In the genomic region with DNA sequence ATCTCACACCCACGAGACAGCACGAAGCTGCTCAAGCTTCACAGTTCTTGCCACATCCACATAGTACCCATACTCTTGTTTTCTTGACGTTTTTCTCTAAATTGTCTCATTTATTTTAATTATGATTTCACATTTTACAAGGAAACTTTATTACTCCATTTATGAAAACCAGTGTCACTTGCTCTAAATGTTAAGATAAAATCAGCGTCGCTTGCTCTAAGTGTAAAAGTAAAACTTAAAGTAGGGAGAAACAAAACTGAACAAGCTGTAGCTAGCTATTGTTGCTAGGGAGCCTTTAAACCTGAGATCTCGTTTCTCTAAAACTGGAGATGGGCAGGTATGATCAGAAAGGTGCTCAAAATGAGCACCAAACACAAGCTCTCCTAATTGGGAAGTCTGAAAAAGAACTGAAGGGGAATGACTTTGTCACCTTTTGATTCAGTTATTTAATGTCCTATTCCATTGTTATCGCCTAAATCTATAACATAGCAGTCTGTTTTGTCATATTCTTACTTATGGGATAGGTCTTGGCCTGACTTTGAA, we compare ENCODE assay signal across 8 cellular contexts. TPM values are rescaled to one million over a fixed set of nuclear protein-coding genes. Genes with fewer than 3 reads are reported as not detected.
DNase-seq lines count a peak whose midpoint lies in the region; ATAC-seq, FAIRE-seq and TF ChIP-seq lines count a peak whose summit lies in the region.

No MANE protein-coding gene starts in this region.

- H4K20me1 ChIP-seq in HepG2 (ENCODE audit: insufficient read depth, low read length) = no peaks in the 10 kb centered on the region

- WGBS in HepG2 (ENCODE audit: low lambda C conversion rate) = 2% methylated on average over 7 of the region's 7 CpGs
- WGBS in transverse colon (ENCODE audit: low coverage in 1 of 2), 2 donors = 4 to 10% methylated on average over 7 of the region's 7 CpGs

- H3K27ac ChIP-seq in HepG2 (ENCODE audit: extremely low read length, insufficient read depth, low read length) = peak overlapping the region; percentile 75
- H3K27ac ChIP-seq in transverse colon = peak overlapping the region; percentile 91 to 96 (median 92)

- TF ChIP-seq EP300 in HepG2 (IDR thresholded peaks at IDR 0.05; ENCODE audit: low read depth in 2 of 2, low read length in 2 of 2) (no peak), HepG2 (CRISPR knock-in tag; IDR thresholded peaks at IDR 0.05; ENCODE audit: borderline replicate concordance) (no peak), transverse colon (IDR thresholded peaks at IDR 0.05; ENCODE audit: low read depth) (no peak)

- H3K36me3 ChIP-seq in HepG2 (replicated peaks in 1 of 2; ENCODE audit: control insufficient read depth in 1 of 2, insufficient read depth in 2 of 2, low read length in 2 of 2) = peaks cover 5 to 15% of the 10 kb centered on the region in 2 experiments; a peak in 4 of 5 replicates
- H3K36me3 ChIP-seq in transverse colon = peaks cover 0 to 8% (median 0%) of the 10 kb centered on the region in 4 donors

- peaks cover 23% of the 10 kb centered on the region for H3K79me2 ChIP-seq in HepG2 (ENCODE audit: insufficient read depth, low read length)

- POLR2A ChIA-PET in HepG2 (lab: Yijun Ruan, JAX) = interaction anchor here (1.1 to 2.9 kb wide), 13 partner anchors 8 to 186 kb away, joined by 3 to 26 read pairs (median 6); a partner anchor contains a TSS

- no peak for ATAC-seq in activated T-cell treated with anti-CD3 and anti-CD28 coated beads, Interleukin-2, amount 50 U/mL, for 72 hours (replicated peaks in 1 of 2)
- no peak for ATAC-seq in activated naive CD8-positive, alpha-beta T cell treated with anti-CD3 and anti-CD28 coated beads, Interleukin-2, amount 50 U/mL, for 24 hours
- ATAC-seq in HepG2 (no peak), GM18870 (IDR thresholded peaks at IDR 0.05; ENCODE audit: unreplicated experiment) (no peak)

- H3K27ac Mint-ChIP-seq in activated T-cell treated with anti-CD3 and anti-CD28 coated beads, Interleukin-2, amount 50 U/mL, for 72 hours = peak overlapping the region; percentile 81
- H3K27ac Mint-ChIP-seq in activated naive CD8-positive, alpha-beta T cell treated with anti-CD3 and anti-CD28 coated beads, Interleukin-2, amount 50 U/mL, for 24 hours = peak overlapping the region; percentile 99

- CTCF ChIA-PET in HepG2 (lab: Yijun Ruan, JAX; ENCODE audit: low intra/inter-chr PET ratio, low total read pairs) = no interaction called here

- H3K9me3 ChIP-seq in HepG2 (ENCODE audit: low read length) = no peaks in the 10 kb centered on the region
- no peaks in the 10 kb centered on the region for H3K9me3 ChIP-seq in transverse colon

- peaks cover 62% of the 10 kb centered on the region for H3K4me1 Mint-ChIP-seq in activated T-cell treated with anti-CD3 and anti-CD28 coated beads, Interleukin-2, amount 50 U/mL, for 72 hours (ENCODE audit: low read depth)
- peaks cover 58% of the 10 kb centered on the region for H3K4me1 Mint-ChIP-seq in activated naive CD8-positive, alpha-beta T cell treated with anti-CD3 and anti-CD28 coated beads, Interleukin-2, amount 50 U/mL, for 24 hours

- peak overlapping the region; percentile 58 for H2AFZ ChIP-seq in HepG2 (ENCODE audit: low read length)

- no peak for DNase-seq in activated T-cell treated with anti-CD3 and anti-CD28 coated beads, Interleukin-2, amount 50 U/mL, for 72 hours
- no peak for DNase-seq in activated T-cell treated with anti-CD3 and anti-CD28 coated beads, Interleukin-2, amount 50 U/mL, for 1 hour
- DNase-seq in activated naive CD8-positive, alpha-beta T cell treated with anti-CD3 and anti-CD28 coated beads, Interleukin-2, amount 50 U/mL, for 24 hours = no peak
- no peak for DNase-seq in HepG2 (ENCODE audit: low spot score)
- DNase-seq in transverse colon = no peak
- no peak for DNase-seq in AML-193 (lab: John Stamatoyannopoulos, UW)
- DNase-seq in RCC 7860 (ENCODE audit: low spot score) = no peak

- H3K9ac ChIP-seq in HepG2 (ENCODE audit: insufficient read depth, low read depth, low read length) = peak overlapping the region; percentile 88

- H3K4me1 ChIP-seq in HepG2 (ENCODE audit: insufficient read depth, low read length) (peaks cover 50% of the 10 kb centered on the region), transverse colon (peaks cover 15 to 53% (median 29%) of the 10 kb centered on the region in 4 donors)

- TF ChIP-seq RAD21 in HepG2 (CRISPR knock-in tag; IDR thresholded peaks at IDR 0.05) = no peak

- no peaks in the 10 kb centered on the region for H3K9me3 Mint-ChIP-seq in activated T-cell treated with anti-CD3 and anti-CD28 coated beads, Interleukin-2, amount 50 U/mL, for 72 hours
- no peaks in the 10 kb centered on the region for H3K9me3 Mint-ChIP-seq in activated naive CD8-positive, alpha-beta T cell treated with anti-CD3 and anti-CD28 coated beads, Interleukin-2, amount 50 U/mL, for 24 hours

- TF ChIP-seq POLR2A in HepG2 (IDR thresholded peaks at IDR 0.05; ENCODE audit: insufficient read depth in 1 of 2, low read depth in 2 of 2, low read length in 2 of 2) (no peak), transverse colon (IDR thresholded peaks at IDR 0.05) (no peak)

- in situ Hi-C loops in HepG2 (cut with HindIII; ENCODE audit: extremely low pct_ligation_motif_present, low pct_unique_long_range_greater_than_20kb) (no loop called here), transverse colon (cut with MboI; ENCODE audit: low pct_ligation_motif_present in 1 of 4, low pct_unique_long_range_greater_than_20kb in 1 of 4, low sequenced_read_pairs in 3 of 4) (no loop called here)

- no peak for FAIRE-seq in HepG2 (lab: Jason Lieb, UNC)
- FAIRE-seq in RCC 7860 (lab: Jason Lieb, UNC) = no peak

- peak overlapping the region; percentile 81 for H3K4me2 ChIP-seq in HepG2 (ENCODE audit: low read depth, low read length)

- BruUV-seq in HepG2 (replicated peaks; lab: Mats Ljungman, UMichigan) = TSS peak; percentile 59

- TF ChIP-seq CTCF in HepG2 (CRISPR knock-in tag; IDR thresholded peaks at IDR 0.05) = no peak
- no peak for TF ChIP-seq CTCF in transverse colon (IDR thresholded peaks at IDR 0.05)

- peak overlapping the region; percentile 86 to 96 (median 90) for H3K4me3 ChIP-seq in HepG2 (replicated peaks in 1 of 3; ENCODE audit: insufficient read depth in 1 of 3, low read depth in 2 of 3, low read length in 3 of 3)
- peak overlapping the region; percentile 58 to 98 (median 76) for H3K4me3 ChIP-seq in transverse colon

- H3K36me3 Mint-ChIP-seq in activated T-cell treated with anti-CD3 and anti-CD28 coated beads, Interleukin-2, amount 50 U/mL, for 72 hours (ENCODE audit: insufficient read depth in 2 of 2) = peaks cover 4 to 17% of the 10 kb centered on the region in 2 donors
- peaks cover 28% of the 10 kb centered on the region for H3K36me3 Mint-ChIP-seq in activated naive CD8-positive, alpha-beta T cell treated with anti-CD3 and anti-CD28 coated beads, Interleukin-2, amount 50 U/mL, for 24 hours (ENCODE audit: low read depth)

- H3K4me3 Mint-ChIP-seq in activated T-cell treated with anti-CD3 and anti-CD28 coated beads, Interleukin-2, amount 50 U/mL, for 72 hours = peak overlapping the region; percentile 81 to 88
- H3K4me3 Mint-ChIP-seq in activated naive CD8-positive, alpha-beta T cell treated with anti-CD3 and anti-CD28 coated beads, Interleukin-2, amount 50 U/mL, for 24 hours = peak overlapping the region; percentile 94

- intact Hi-C loops in HepG2 (cut with micrococcal nuclease; ENCODE audit: unreplicated experiment) = no loop called here
- intact Hi-C loops in transverse colon (cut with DNase I; ENCODE audit: low total_unique reads) = no loop called here

- H3K27me3 Mint-ChIP-seq in activated T-cell treated with anti-CD3 and anti-CD28 coated beads, Interleukin-2, amount 50 U/mL, for 72 hours (ENCODE audit: low read depth) = no peaks in the 10 kb centered on the region
- H3K27me3 Mint-ChIP-seq in activated naive CD8-positive, alpha-beta T cell treated with anti-CD3 and anti-CD28 coated beads, Interleukin-2, amount 50 U/mL, for 24 hours = peaks cover 4% of the 10 kb centered on the region

- H3K27me3 ChIP-seq in HepG2 (ENCODE audit: control insufficient read depth in 1 of 2, insufficient read depth in 2 of 2, low read length in 2 of 2) (no peaks in the 10 kb centered on the region; a peak in 1 of 5 replicates), transverse colon (no peaks in the 10 kb centered on the region)

RNA-seq across cellular contexts. Expression of a gene that starts 0.7 kb away (rescaled TPM):
- total RNA-seq in activated T-cell treated with anti-CD3 and anti-CD28 coated beads, Interleukin-2, amount 50 U/mL, for 72 hours = 10 to 100 TPM; 20.5 to 26.9 TPM
- total RNA-seq in HepG2 (2016; rRNA removed; fragmentation: Illumina TruSeq; extraction: Trizol) (10.3 and 10.8 TPM in 2 replicates), transverse colon (10 to 100 TPM; 15.0 to 77.6 (median 16.7) TPM)
- 1.7 and 3.1 TPM in 2 replicates for total RNA-seq in HepG2 (2016; cell fraction: cytosol; rRNA removed; fragmentation: Illumina TruSeq; extraction: Trizol; ENCODE audit: low read depth)
- total RNA-seq in HepG2 (2016; cell fraction: insoluble cytoplasmic fraction; rRNA removed; fragmentation: Illumina TruSeq; extraction: Trizol) = 9.7 and 10.0 TPM in 2 replicates
- 3.2 and 3.8 TPM in 2 replicates for total RNA-seq in HepG2 (2016; cell fraction: membrane; rRNA removed; fragmentation: Illumina TruSeq; extraction: Trizol)
- 13.1 and 17.6 TPM in 2 replicates for total RNA-seq in HepG2 (2016; cell fraction: nucleus; rRNA removed; fragmentation: Illumina TruSeq; extraction: Trizol)
- 9.1 and 10.1 TPM in 2 replicates for polyA plus RNA-seq in HepG2 (2011; rRNA removed)
- polyA plus RNA-seq in HepG2 (2011; cell fraction: cytosol; rRNA removed) = 6.0 and 7.1 TPM in 2 replicates
- polyA plus RNA-seq in HepG2 (2011; cell fraction: nucleus; rRNA removed) = 39.5 and 68.7 TPM in 2 replicates
- 8.5 and 8.9 TPM in 2 replicates for polyA plus RNA-seq in HepG2 (2012)
- 1.0 and 2.0 TPM in 2 replicates for polyA plus RNA-seq in HepG2 (2016; cell fraction: cytosol; fragmentation: Illumina TruSeq; extraction: Trizol; ENCODE audit: low read depth)
- 6.8 and 7.9 TPM in 2 replicates for polyA plus RNA-seq in HepG2 (2016; cell fraction: insoluble cytoplasmic fraction; fragmentation: Illumina TruSeq; extraction: Trizol; ENCODE audit: low read depth)
- polyA plus RNA-seq in HepG2 (2016; cell fraction: membrane; fragmentation: Illumina TruSeq; extraction: Trizol; ENCODE audit: low read depth) = 1.5 and 2.2 TPM in 2 replicates
- 31.1 and 32.0 TPM in 2 replicates for polyA plus RNA-seq in HepG2 (2016; cell fraction: nucleus; fragmentation: Illumina TruSeq; extraction: Trizol; ENCODE audit: insufficient read depth, low read depth)
- polyA minus RNA-seq in HepG2 (2011; rRNA and poly(A)+ RNA removed; ENCODE audit: low replicate concordance) = 44.2 and 53.6 TPM in 2 replicates
- 4.7 and 7.2 TPM in 2 replicates for polyA minus RNA-seq in HepG2 (2011; cell fraction: cytosol; rRNA and poly(A)+ RNA removed)
- polyA minus RNA-seq in HepG2 (2011; cell fraction: nucleus; rRNA and poly(A)+ RNA removed) = 22.0 and 30.6 TPM in 2 replicates

RNA-seq across cellular contexts. Expression of a gene that starts 1.0 kb away (rescaled TPM):
- total RNA-seq in activated T-cell treated with anti-CD3 and anti-CD28 coated beads, Interleukin-2, amount 50 U/mL, for 72 hours = 10 to 100 TPM; 55.3 to 60.9 TPM
- total RNA-seq in HepG2 (2016; rRNA removed; fragmentation: Illumina TruSeq; extraction: Trizol) = 25.3 and 26.9 TPM in 2 replicates
- 5.2 and 7.0 TPM in 2 replicates for total RNA-seq in HepG2 (2016; cell fraction: cytosol; rRNA removed; fragmentation: Illumina TruSeq; extraction: Trizol; ENCODE audit: low read depth)
- total RNA-seq in HepG2 (2016; cell fraction: insoluble cytoplasmic fraction; rRNA removed; fragmentation: Illumina TruSeq; extraction: Trizol) = 25.0 and 27.0 TPM in 2 replicates
- total RNA-seq in HepG2 (2016; cell fraction: membrane; rRNA removed; fragmentation: Illumina TruSeq; extraction: Trizol) = 11.5 and 12.6 TPM in 2 replicates
- total RNA-seq in HepG2 (2016; cell fraction: nucleus; rRNA removed; fragmentation: Illumina TruSeq; extraction: Trizol) = 30.2 and 35.1 TPM in 2 replicates
- 13.7 and 14.9 TPM in 2 replicates for polyA plus RNA-seq in HepG2 (2011; rRNA removed)
- 4.8 and 4.9 TPM in 2 replicates for polyA plus RNA-seq in HepG2 (2011; cell fraction: cytosol; rRNA removed)
- 22.5 and 26.7 TPM in 2 replicates for polyA plus RNA-seq in HepG2 (2011; cell fraction: nucleus; rRNA removed)
- polyA plus RNA-seq in HepG2 (2012) = 10.8 and 12.2 TPM in 2 replicates
- 1.9 and 2.1 TPM in 2 replicates for polyA plus RNA-seq in HepG2 (2016; cell fraction: cytosol; fragmentation: Illumina TruSeq; extraction: Trizol; ENCODE audit: low read depth)
- polyA plus RNA-seq in HepG2 (2016; cell fraction: insoluble cytoplasmic fraction; fragmentation: Illumina TruSeq; extraction: Trizol; ENCODE audit: low read depth) = 21.7 and 24.1 TPM in 2 replicates
- 4.6 and 5.5 TPM in 2 replicates for polyA plus RNA-seq in HepG2 (2016; cell fraction: membrane; fragmentation: Illumina TruSeq; extraction: Trizol; ENCODE audit: low read depth)
- 43.7 and 51.7 TPM in 2 replicates for polyA plus RNA-seq in HepG2 (2016; cell fraction: nucleus; fragmentation: Illumina TruSeq; extraction: Trizol; ENCODE audit: insufficient read depth, low read depth)
- 6.9 and 16.7 TPM in 2 replicates for polyA minus RNA-seq in HepG2 (2011; rRNA and poly(A)+ RNA removed; ENCODE audit: low replicate concordance)
- polyA minus RNA-seq in HepG2 (2011; cell fraction: cytosol; rRNA and poly(A)+ RNA removed) = 4.8 and 6.9 TPM in 2 replicates
- polyA minus RNA-seq in HepG2 (2011; cell fraction: nucleus; rRNA and poly(A)+ RNA removed) = 32.4 and 39.8 TPM in 2 replicates
- total RNA-seq in transverse colon = 10 to 100 TPM; 15.0 to 34.4 (median 30.4) TPM

RNA-seq across cellular contexts. Expression of a gene that starts 12.3 kb away (rescaled TPM):
- total RNA-seq in activated T-cell treated with anti-CD3 and anti-CD28 coated beads, Interleukin-2, amount 50 U/mL, for 72 hours = 1 to 10 TPM; 1.0 to 1.4 TPM
- total RNA-seq in HepG2 (2016; rRNA removed; fragmentation: Illumina TruSeq; extraction: Trizol) = 0.11 and 0.31 TPM in 2 replicates
- total RNA-seq in HepG2 (2016; cell fraction: cytosol; rRNA removed; fragmentation: Illumina TruSeq; extraction: Trizol; ENCODE audit: low read depth) = 0.18 TPM in 1 of 2 replicates, not detected in the other
- 0.07 and 0.26 TPM in 2 replicates for total RNA-seq in HepG2 (2016; cell fraction: insoluble cytoplasmic fraction; rRNA removed; fragmentation: Illumina TruSeq; extraction: Trizol)
- 0.14 and 0.15 TPM in 2 replicates for total RNA-seq in HepG2 (2016; cell fraction: membrane; rRNA removed; fragmentation: Illumina TruSeq; extraction: Trizol)
- 0.34 and 0.50 TPM in 2 replicates for total RNA-seq in HepG2 (2016; cell fraction: nucleus; rRNA removed; fragmentation: Illumina TruSeq; extraction: Trizol)
- 2.4 and 2.9 TPM in 2 replicates for polyA plus RNA-seq in HepG2 (2011; rRNA removed)
- polyA plus RNA-seq in HepG2 (2011; cell fraction: cytosol; rRNA removed) = 1.3 and 1.4 TPM in 2 replicates
- polyA plus RNA-seq in HepG2 (2011; cell fraction: nucleus; rRNA removed) = 9.6 and 10.2 TPM in 2 replicates
- polyA plus RNA-seq in HepG2 (2012) = 2.4 and 3.5 TPM in 2 replicates
- polyA plus RNA-seq in HepG2 (2016; cell fraction: cytosol; fragmentation: Illumina TruSeq; extraction: Trizol; ENCODE audit: low read depth) = 0.06 and 0.17 TPM in 2 replicates
- polyA plus RNA-seq in HepG2 (2016; cell fraction: insoluble cytoplasmic fraction; fragmentation: Illumina TruSeq; extraction: Trizol; ENCODE audit: low read depth) = 0.33 and 0.35 TPM in 2 replicates
- polyA plus RNA-seq in HepG2 (2016; cell fraction: membrane; fragmentation: Illumina TruSeq; extraction: Trizol; ENCODE audit: low read depth) = 0.15 and 0.24 TPM in 2 replicates
- 0.92 and 1.5 TPM in 2 replicates for polyA plus RNA-seq in HepG2 (2016; cell fraction: nucleus; fragmentation: Illumina TruSeq; extraction: Trizol; ENCODE audit: insufficient read depth, low read depth)
- polyA minus RNA-seq in HepG2 (2011; rRNA and poly(A)+ RNA removed; ENCODE audit: low replicate concordance) = 1.9 and 2.0 TPM in 2 replicates
- 0.70 and 0.89 TPM in 2 replicates for polyA minus RNA-seq in HepG2 (2011; cell fraction: cytosol; rRNA and poly(A)+ RNA removed)
- polyA minus RNA-seq in HepG2 (2011; cell fraction: nucleus; rRNA and poly(A)+ RNA removed) = 3.9 and 4.8 TPM in 2 replicates
- total RNA-seq in transverse colon = under 1 TPM in 2 of 4 donors, not detected in 2; 0.14 to 0.32 TPM
